ENCODE assay signal across 1 cellular context in genomic region chr12:12714276-12715001, GRCh38.
TF ChIP-seq lines count a peak whose summit lies in the region.

No MANE protein-coding gene starts in this region.

TF ChIP-seq in GM12878, 131 proteins besides CTCF, POLR2A, EP300 and RAD21 (continued from another document and continues in another):
- TF ChIP-seq ZNF687 (IDR thresholded peaks at IDR 0.05) = peak; percentile 63; the same call in 1 of the 2 replicates
- no peak for TF ChIP-seq CHD1 (IDR thresholded peaks at IDR 0.05; ENCODE audit: low read depth, low read length)
- TF ChIP-seq REST (IDR thresholded peaks at IDR 0.05; ENCODE audit: low read depth, low read length) = no peak
- TF ChIP-seq MYC (IDR thresholded peaks at IDR 0.05; ENCODE audit: insufficient read depth, insufficient read length, insufficient replicate concordance, low read length, severe bottlenecking) = no peak
- TF ChIP-seq HCFC1 (IDR thresholded peaks at IDR 0.05; ENCODE audit: low read length) = no peak
- no peak for TF ChIP-seq KAT2A (conservative IDR thresholded peaks at IDR 0.05; ENCODE audit: control insufficient read depth, low read depth, low read length)
- TF ChIP-seq SPI1 (IDR thresholded peaks at IDR 0.05; ENCODE audit: borderline replicate concordance, insufficient read depth, low read depth, low read length) = no peak
- no peak; the same call in 1 of the 2 replicates for TF ChIP-seq ZNF384 (IDR thresholded peaks at IDR 0.05; ENCODE audit: borderline replicate concordance, low read depth, low read length)
- no peak for TF ChIP-seq ZNF24 (IDR thresholded peaks at IDR 0.05)
- TF ChIP-seq RFX5 (IDR thresholded peaks at IDR 0.05; ENCODE audit: low read depth, low read length) = no peak
- TF ChIP-seq RAD51 (IDR thresholded peaks at IDR 0.05) = no peak
- TF ChIP-seq SMAD1 (IDR thresholded peaks at IDR 0.05; ENCODE audit: low read depth, partially characterized antibody) = peak; percentile 31
- no peak for TF ChIP-seq BCL11A (IDR thresholded peaks at IDR 0.05; ENCODE audit: low read depth, low read length)
- TF ChIP-seq RELB (IDR thresholded peaks at IDR 0.05; ENCODE audit: low read depth) = peak; percentile 69; the same call in 1 of the 2 replicates
- no peak for TF ChIP-seq ZNF274 (IDR thresholded peaks at IDR 0.05; ENCODE audit: insufficient read depth, insufficient read length)
- no peak for TF ChIP-seq CUX1 (IDR thresholded peaks at IDR 0.05; ENCODE audit: insufficient replicate concordance, low read depth, low read length)
- TF ChIP-seq SKIL (IDR thresholded peaks at IDR 0.05; ENCODE audit: low read depth, poor library complexity, severe bottlenecking) = no peak
- TF ChIP-seq E2F8 (IDR thresholded peaks at IDR 0.05; ENCODE audit: low read depth, partially characterized antibody) = no peak
- TF ChIP-seq KLF5 (IDR thresholded peaks at IDR 0.05; ENCODE audit: partially characterized antibody) = no peak
- no peak for TF ChIP-seq E4F1 (IDR thresholded peaks at IDR 0.05; ENCODE audit: borderline replicate concordance, partially characterized antibody)
- TF ChIP-seq ZNF592 (IDR thresholded peaks at IDR 0.05) = no peak
